Comparison of ENCODE assay signal across 13 cellular contexts in the genomic region with DNA sequence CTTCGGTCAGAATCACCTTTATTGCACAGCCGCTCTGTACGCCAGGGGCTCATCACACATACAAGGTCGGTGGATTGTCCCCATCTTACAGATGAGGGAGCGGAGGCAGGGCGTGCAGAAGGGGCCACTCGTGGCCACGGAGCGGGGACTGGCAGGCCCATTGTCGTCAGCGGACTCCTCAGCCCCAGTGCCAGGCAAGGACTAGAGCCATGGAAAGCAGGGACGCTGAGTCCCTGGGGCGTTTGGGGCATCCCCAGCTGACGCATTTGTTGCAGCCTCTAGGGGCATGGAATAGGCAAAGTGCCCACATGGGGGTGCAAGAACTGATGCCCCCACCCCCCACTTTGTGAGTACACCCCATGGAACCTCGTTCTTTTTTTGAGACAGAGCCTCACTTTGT. TPM values are rescaled to one million over a fixed set of nuclear protein-coding genes. Genes with fewer than 3 reads are reported as not detected.
DNase-seq lines count a peak whose midpoint lies in the region; ATAC-seq and TF ChIP-seq lines count a peak whose summit lies in the region.
"Had no signal": no experiment of that assay in that cellular context is flagged by ENCODE, and none has a peak within 500 bp of the region (broad histone marks: within the 10 kb centered on the region; RNA-seq: fewer than 3 reads in every experiment).

No MANE protein-coding gene starts in this region.

- H3K79me2 ChIP-seq in mesendoderm (ENCODE audit: control insufficient read depth, insufficient read depth, low read length) = no peaks in the 10 kb centered on the region

- no peak overlapping the region for H2BK15ac ChIP-seq in mesendoderm (replicated peaks; ENCODE audit: low read depth)

- no peak overlapping the region for H3K27ac ChIP-seq in CD4-positive, alpha-beta T cell (ENCODE audit: low read depth, low read length)
- no peak overlapping the region for H3K27ac ChIP-seq in mesendoderm (ENCODE audit: low read depth, low read length)
- H3K27ac ChIP-seq: SJCRH30 had no signal

- no peak overlapping the region for H4K8ac ChIP-seq in mesendoderm (ENCODE audit: low read depth, low read length)

- CTCF ChIA-PET in CD4-positive, alpha-beta T cell (lab: Charles Lee) = interaction anchor here (1.9 kb wide), 1 partner anchor 94 kb away, joined by 5 read pairs; the partner anchor contains the start of gene HDDC3
- CTCF ChIA-PET in activated CD8-positive, alpha-beta T cell treated with anti-CD3 and anti-CD28 coated beads, Interleukin-2, amount 10 ng/mL, durations not matched to agents 7 days and 5 days (lab: Charles Lee) = interaction anchor here (0.7 to 4.2 kb wide), 10 partner anchors 9 to 32 kb away, joined by 3 to 20 read pairs (median 4); no protein-coding TSS in a partner anchor

- H2AK5ac ChIP-seq in mesendoderm (ENCODE audit: low read length) = no peak overlapping the region

- H2BK120ac ChIP-seq in mesendoderm (ENCODE audit: low read depth, low read length) = no peak overlapping the region

- H4K5ac ChIP-seq in mesendoderm (ENCODE audit: low read length) = no peak overlapping the region

- no peak overlapping the region for H3K4me2 ChIP-seq in mesendoderm (ENCODE audit: low read length)

- peak overlapping the region; percentile 51 for H3K4me3 Mint-ChIP-seq in CD4-positive, alpha-beta T cell
- peak overlapping the region; percentile 55 for H3K4me3 Mint-ChIP-seq in activated CD8-positive, alpha-beta T cell treated with anti-CD3 and anti-CD28 coated beads, Interleukin-2, amount 10 ng/mL, durations not matched to agents 7 days and 5 days

- no peak overlapping the region for H3K9ac ChIP-seq in mesendoderm (ENCODE audit: low read length)

- H3K23ac ChIP-seq in mesendoderm (ENCODE audit: low read length) = no peak overlapping the region

- no CpG with 5 or more reads among the region's 15 CpGs for WGBS in mesendoderm (ENCODE audit: extremely low coverage, insufficient coverage, low lambda C conversion rate)

- H3K4ac ChIP-seq in mesendoderm (ENCODE audit: low read depth, low read length) = no peak overlapping the region

- H3K9me3 ChIP-seq in CD4-positive, alpha-beta T cell (ENCODE audit: control insufficient read depth, low read length) = no peaks in the 10 kb centered on the region
- H3K9me3 ChIP-seq: Caco-2, SJCRH30 had no signal

- H3K36me3 ChIP-seq in mesendoderm (ENCODE audit: control insufficient read depth, insufficient read depth, low read length) = no peaks in the 10 kb centered on the region
- H3K36me3 ChIP-seq: SJCRH30 had no signal

- peak in 2 of 10 experiments; percentile 16 to 22 for DNase-seq in CD4-positive, alpha-beta T cell
- no peak for DNase-seq in activated CD8-positive, alpha-beta T cell treated with anti-CD3 and anti-CD28 coated beads, Interleukin-2, amount 10 ng/mL, durations not matched to agents 7 days and 5 days
- DNase-seq in mesendoderm (no peak), Right ventricle myocardium superior (no peak)
- DNase-seq: Caco-2, glutamatergic neuron, HCEC 1CT, kidney, NCI-H2081 treated with DMSO at 0.1 percent for 48 hours, SJCRH30 had no signal

- H3K27me3 Mint-ChIP-seq in CD4-positive, alpha-beta T cell = no peaks in the 10 kb centered on the region
- no peaks in the 10 kb centered on the region for H3K27me3 Mint-ChIP-seq in activated CD8-positive, alpha-beta T cell treated with anti-CD3 and anti-CD28 coated beads, Interleukin-2, amount 10 ng/mL, durations not matched to agents 7 days and 5 days (ENCODE audit: low read depth)

- no peak for TF ChIP-seq CTCF in CD4-positive, alpha-beta T cell (IDR thresholded peaks at IDR 0.05)

- H3K18ac ChIP-seq in mesendoderm (ENCODE audit: low read length) = no peak overlapping the region

- H3K27me3 ChIP-seq in CD4-positive, alpha-beta T cell (ENCODE audit: control insufficient read depth, insufficient read depth, low read length) = no peaks in the 10 kb centered on the region
- no peaks in the 10 kb centered on the region for H3K27me3 ChIP-seq in mesendoderm (ENCODE audit: insufficient read depth, low read length, poor library complexity)
- H3K27me3 ChIP-seq: SJCRH30 had no signal

- no peaks in the 10 kb centered on the region for H3K9me3 Mint-ChIP-seq in CD4-positive, alpha-beta T cell
- no peaks in the 10 kb centered on the region for H3K9me3 Mint-ChIP-seq in activated CD8-positive, alpha-beta T cell treated with anti-CD3 and anti-CD28 coated beads, Interleukin-2, amount 10 ng/mL, durations not matched to agents 7 days and 5 days (ENCODE audit: insufficient read depth)

- H3K56ac ChIP-seq in mesendoderm (ENCODE audit: low read length) = peak overlapping the region; percentile 42

- H3K36me3 Mint-ChIP-seq in CD4-positive, alpha-beta T cell (ENCODE audit: low read depth) = no peaks in the 10 kb centered on the region
- no peaks in the 10 kb centered on the region for H3K36me3 Mint-ChIP-seq in activated CD8-positive, alpha-beta T cell treated with anti-CD3 and anti-CD28 coated beads, Interleukin-2, amount 10 ng/mL, durations not matched to agents 7 days and 5 days (ENCODE audit: low read depth)

- intact Hi-C loops in CD4-positive, alpha-beta T cell (cut with DNase I, micrococcal nuclease) = loop anchor here (1.0 to 2.0 kb wide), 4 partner anchors 18 to 33 kb away; no protein-coding TSS in a partner anchor
- intact Hi-C loops in Right ventricle myocardium superior (cut with DNase I) = no loop called here

- no peak overlapping the region for H3K4me3 ChIP-seq in mesendoderm (ENCODE audit: low read length)
- H3K4me3 ChIP-seq: SJCRH30 had no signal

- no peak overlapping the region for H2BK5ac ChIP-seq in mesendoderm (ENCODE audit: low read length)

- peak overlapping the region; percentile 87 for H3K27ac Mint-ChIP-seq in CD4-positive, alpha-beta T cell
- peak overlapping the region; percentile 88 for H3K27ac Mint-ChIP-seq in activated CD8-positive, alpha-beta T cell treated with anti-CD3 and anti-CD28 coated beads, Interleukin-2, amount 10 ng/mL, durations not matched to agents 7 days and 5 days

- peaks cover 34% of the 10 kb centered on the region for H3K4me1 Mint-ChIP-seq in CD4-positive, alpha-beta T cell (ENCODE audit: low read depth)
- peaks cover 62% of the 10 kb centered on the region for H3K4me1 Mint-ChIP-seq in activated CD8-positive, alpha-beta T cell treated with anti-CD3 and anti-CD28 coated beads, Interleukin-2, amount 10 ng/mL, durations not matched to agents 7 days and 5 days (ENCODE audit: low read depth)

- H3K79me1 ChIP-seq in mesendoderm (ENCODE audit: low read length) = no peaks in the 10 kb centered on the region

- no peak for ATAC-seq in CD4-positive, alpha-beta T cell (ENCODE audit: poor library complexity)
- ATAC-seq in GM18907 (IDR thresholded peaks at IDR 0.05; ENCODE audit: unreplicated experiment) (peak; percentile 6), Right ventricle myocardium superior (ENCODE audit: poor library complexity) (no peak), HG03196 (IDR thresholded peaks at IDR 0.05; ENCODE audit: unreplicated experiment) (no peak), GM18511 (IDR thresholded peaks at IDR 0.05; ENCODE audit: unreplicated experiment) (no peak)
- ATAC-seq in activated CD8-positive, alpha-beta T cell treated with anti-CD3 and anti-CD28 coated beads, Interleukin-2, amount 10 ng/mL, durations not matched to agents 7 days and 5 days = no peak

- POLR2A ChIA-PET in CD4-positive, alpha-beta T cell (lab: Charles Lee) = interaction anchor here (0.8 to 1.3 kb wide), 8 partner anchors 13 to 184 kb away, joined by 3 to 8 read pairs (median 4); partner anchors contain the start of genes BLM, HDDC3 and MAN2A2
- POLR2A ChIA-PET in activated CD8-positive, alpha-beta T cell treated with anti-CD3 and anti-CD28 coated beads, Interleukin-2, amount 10 ng/mL, durations not matched to agents 7 days and 5 days (lab: Charles Lee) = interaction anchor here (0.7 to 4.9 kb wide), 10 partner anchors 8 to 122 kb away, joined by 3 to 34 read pairs (median 5); partner anchors contain the start of gene BLM

- H3K4me1 ChIP-seq in mesendoderm (ENCODE audit: control insufficient read depth, low read depth, low read length) = peaks cover 3% of the 10 kb centered on the region

RNA-seq across cellular contexts. Expression of gene FURIN, which starts 29.8 kb away (rescaled TPM):
- total RNA-seq in CD4-positive, alpha-beta T cell = 100 to 1,000 TPM in 1 of 2 experiments, 10 to 100 TPM in 1; 97.4 to 104 TPM
- 10 to 100 TPM; 86.0 to 86.5 TPM for total RNA-seq in activated CD8-positive, alpha-beta T cell treated with anti-CD3 and anti-CD28 coated beads, Interleukin-2, amount 10 ng/mL, durations not matched to agents 7 days and 5 days
- polyA plus RNA-seq in mesendoderm (2013, experiment 1 of 2) = 23.0 TPM
- polyA plus RNA-seq in mesendoderm (2013, experiment 2 of 2) = 22.8 TPM
- total RNA-seq in Right ventricle myocardium superior = 45.0 TPM

RNA-seq across cellular contexts. Expression of gene FES, which starts 45.8 kb away (rescaled TPM):
- 1 to 10 TPM; 3.0 to 5.5 TPM for total RNA-seq in CD4-positive, alpha-beta T cell
- 10 to 100 TPM; 10.5 to 11.1 TPM for total RNA-seq in activated CD8-positive, alpha-beta T cell treated with anti-CD3 and anti-CD28 coated beads, Interleukin-2, amount 10 ng/mL, durations not matched to agents 7 days and 5 days
- 4.1 TPM for polyA plus RNA-seq in mesendoderm (2013, experiment 1 of 2)
- polyA plus RNA-seq in mesendoderm (2013, experiment 2 of 2) = 4.3 TPM
- total RNA-seq in Right ventricle myocardium superior = 17.1 TPM
